3 cellular contexts compared by ENCODE assay signal in the genomic region with DNA sequence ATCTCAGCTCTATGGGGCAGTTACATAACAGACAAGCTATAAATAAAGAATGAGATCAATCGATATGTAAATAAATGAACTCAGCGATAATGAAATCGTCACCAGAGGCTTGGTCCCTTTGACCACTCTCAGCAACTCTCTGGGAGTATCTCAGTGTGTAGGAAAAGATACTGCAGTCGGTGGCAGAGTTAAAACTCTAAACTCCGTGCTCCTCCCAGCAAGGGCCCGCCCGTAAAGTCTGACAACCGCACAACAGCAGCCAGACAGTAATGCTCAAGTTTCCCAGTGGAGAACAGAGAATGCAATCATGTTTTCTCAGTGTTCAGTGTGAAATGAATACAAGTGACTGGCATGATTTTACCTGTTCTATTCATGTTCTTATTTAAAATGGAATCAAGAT.
TF ChIP-seq lines count a peak whose summit lies in the region.

No MANE protein-coding gene starts in this region.

TF ChIP-seq in A549, 52 proteins besides CTCF, POLR2A, EP300 and RAD21 (continued from another document):
- TF ChIP-seq ESRRA (IDR thresholded peaks at IDR 0.05; ENCODE audit: borderline replicate concordance, low read length) = no peak

TF ChIP-seq in HEK293, 187 proteins besides CTCF, POLR2A, EP300 and RAD21 (continued from another document and continues in another):
- TF ChIP-seq SCRT2 (tag by site-specific recombination; IDR thresholded peaks at IDR 0.05) = no peak
- TF ChIP-seq ZNF654 (tag by site-specific recombination; IDR thresholded peaks at IDR 0.05; ENCODE audit: low read depth) = no peak
- no peak for TF ChIP-seq ZNF580 (tag by site-specific recombination; IDR thresholded peaks at IDR 0.05)
- no peak for TF ChIP-seq ZNF169 (tag by site-specific recombination; IDR thresholded peaks at IDR 0.05)
- TF ChIP-seq GLIS1 (tag by site-specific recombination; IDR thresholded peaks at IDR 0.05) = no peak
- no peak for TF ChIP-seq ZNF112 (tag by site-specific recombination; IDR thresholded peaks at IDR 0.05)
- TF ChIP-seq KLF10 (tag by site-specific recombination; IDR thresholded peaks at IDR 0.05) = peak; percentile 50
- TF ChIP-seq ZNF76 (tag by site-specific recombination; IDR thresholded peaks at IDR 0.05; ENCODE audit: borderline replicate concordance, low read depth) = no peak
- TF ChIP-seq, protein P1, sequence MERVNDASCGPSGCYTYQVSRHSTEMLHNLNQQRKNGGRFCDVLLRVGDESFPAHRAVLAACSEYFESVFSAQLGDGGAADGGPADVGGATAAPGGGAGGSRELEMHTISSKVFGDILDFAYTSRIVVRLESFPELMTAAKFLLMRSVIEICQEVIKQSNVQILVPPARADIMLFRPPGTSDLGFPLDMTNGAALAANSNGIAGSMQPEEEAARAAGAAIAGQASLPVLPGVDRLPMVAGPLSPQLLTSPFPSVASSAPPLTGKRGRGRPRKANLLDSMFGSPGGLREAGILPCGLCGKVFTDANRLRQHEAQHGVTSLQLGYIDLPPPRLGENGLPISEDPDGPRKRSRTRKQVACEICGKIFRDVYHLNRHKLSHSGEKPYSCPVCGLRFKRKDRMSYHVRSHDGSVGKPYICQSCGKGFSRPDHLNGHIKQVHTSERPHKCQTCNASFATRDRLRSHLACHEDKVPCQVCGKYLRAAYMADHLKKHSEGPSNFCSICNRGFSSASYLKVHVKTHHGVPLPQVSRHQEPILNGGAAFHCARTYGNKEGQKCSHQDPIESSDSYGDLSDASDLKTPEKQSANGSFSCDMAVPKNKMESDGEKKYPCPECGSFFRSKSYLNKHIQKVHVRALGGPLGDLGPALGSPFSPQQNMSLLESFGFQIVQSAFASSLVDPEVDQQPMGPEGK (tag by site-specific recombination; IDR thresholded peaks at IDR 0.05) = no peak
- TF ChIP-seq, protein P2, sequence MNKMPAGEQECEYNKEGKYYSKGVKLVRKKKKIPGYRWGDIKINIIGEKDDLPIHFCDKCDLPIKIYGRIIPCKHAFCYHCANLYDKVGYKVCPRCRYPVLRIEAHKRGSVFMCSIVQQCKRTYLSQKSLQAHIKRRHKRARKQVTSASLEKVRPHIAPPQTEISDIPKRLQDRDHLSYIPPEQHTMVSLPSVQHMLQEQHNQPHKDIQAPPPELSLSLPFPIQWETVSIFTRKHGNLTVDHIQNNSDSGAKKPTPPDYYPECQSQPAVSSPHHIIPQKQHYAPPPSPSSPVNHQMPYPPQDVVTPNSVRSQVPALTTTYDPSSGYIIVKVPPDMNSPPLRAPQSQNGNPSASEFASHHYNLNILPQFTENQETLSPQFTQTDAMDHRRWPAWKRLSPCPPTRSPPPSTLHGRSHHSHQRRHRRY (tag by site-specific recombination; IDR thresholded peaks at IDR 0.05) = no peak
- TF ChIP-seq ZNF24 (tag by site-specific recombination; IDR thresholded peaks at IDR 0.05) = no peak
- no peak for TF ChIP-seq MEIS1 (CRISPR knock-in tag; IDR thresholded peaks at IDR 0.05; ENCODE audit: borderline replicate concordance)
- no peak for TF ChIP-seq ZNF311 (tag by site-specific recombination; IDR thresholded peaks at IDR 0.05; ENCODE audit: borderline replicate concordance)
- TF ChIP-seq TSHZ1 (tag by site-specific recombination; IDR thresholded peaks at IDR 0.05; ENCODE audit: borderline replicate concordance) = no peak
- TF ChIP-seq ZNF785 (tag by site-specific recombination; IDR thresholded peaks at IDR 0.05) = no peak

TF ChIP-seq in SK-N-SH, 30 proteins besides CTCF, POLR2A, EP300 and RAD21 (continued from another document):
- TF ChIP-seq MEF2A (IDR thresholded peaks at IDR 0.05; ENCODE audit: borderline replicate concordance, low read depth) (no peak), SIN3A (IDR thresholded peaks at IDR 0.05; ENCODE audit: borderline replicate concordance, low read depth, low read length) (no peak), CHD2 (IDR thresholded peaks at IDR 0.05; ENCODE audit: low read length, partially characterized antibody) (no peak), SMC3 (IDR thresholded peaks at IDR 0.05; ENCODE audit: low read depth, low read length) (no peak), RCOR1 (IDR thresholded peaks at IDR 0.05; ENCODE audit: low read length) (no peak), ZBTB33 (IDR thresholded peaks at IDR 0.05; ENCODE audit: borderline replicate concordance, low read depth) (no peak), TAF1 (IDR thresholded peaks at IDR 0.05; ENCODE audit: borderline replicate concordance, low read depth, low read length) (no peak), TCF12 (IDR thresholded peaks at IDR 0.05) (no peak), POLR2AphosphoS5 (IDR thresholded peaks at IDR 0.05; ENCODE audit: low read depth, low read length) (no peak), GATA2 (CRISPR knock-in tag; IDR thresholded peaks at IDR 0.05) (no peak), FOXM1 (IDR thresholded peaks at IDR 0.05; ENCODE audit: low read depth) (no peak), FOSL2 (IDR thresholded peaks at IDR 0.05; ENCODE audit: borderline replicate concordance, low read depth) (no peak), FOXJ3 (CRISPR knock-in tag; IDR thresholded peaks at IDR 0.05) (no peak)
- TF ChIP-seq, protein P3, sequence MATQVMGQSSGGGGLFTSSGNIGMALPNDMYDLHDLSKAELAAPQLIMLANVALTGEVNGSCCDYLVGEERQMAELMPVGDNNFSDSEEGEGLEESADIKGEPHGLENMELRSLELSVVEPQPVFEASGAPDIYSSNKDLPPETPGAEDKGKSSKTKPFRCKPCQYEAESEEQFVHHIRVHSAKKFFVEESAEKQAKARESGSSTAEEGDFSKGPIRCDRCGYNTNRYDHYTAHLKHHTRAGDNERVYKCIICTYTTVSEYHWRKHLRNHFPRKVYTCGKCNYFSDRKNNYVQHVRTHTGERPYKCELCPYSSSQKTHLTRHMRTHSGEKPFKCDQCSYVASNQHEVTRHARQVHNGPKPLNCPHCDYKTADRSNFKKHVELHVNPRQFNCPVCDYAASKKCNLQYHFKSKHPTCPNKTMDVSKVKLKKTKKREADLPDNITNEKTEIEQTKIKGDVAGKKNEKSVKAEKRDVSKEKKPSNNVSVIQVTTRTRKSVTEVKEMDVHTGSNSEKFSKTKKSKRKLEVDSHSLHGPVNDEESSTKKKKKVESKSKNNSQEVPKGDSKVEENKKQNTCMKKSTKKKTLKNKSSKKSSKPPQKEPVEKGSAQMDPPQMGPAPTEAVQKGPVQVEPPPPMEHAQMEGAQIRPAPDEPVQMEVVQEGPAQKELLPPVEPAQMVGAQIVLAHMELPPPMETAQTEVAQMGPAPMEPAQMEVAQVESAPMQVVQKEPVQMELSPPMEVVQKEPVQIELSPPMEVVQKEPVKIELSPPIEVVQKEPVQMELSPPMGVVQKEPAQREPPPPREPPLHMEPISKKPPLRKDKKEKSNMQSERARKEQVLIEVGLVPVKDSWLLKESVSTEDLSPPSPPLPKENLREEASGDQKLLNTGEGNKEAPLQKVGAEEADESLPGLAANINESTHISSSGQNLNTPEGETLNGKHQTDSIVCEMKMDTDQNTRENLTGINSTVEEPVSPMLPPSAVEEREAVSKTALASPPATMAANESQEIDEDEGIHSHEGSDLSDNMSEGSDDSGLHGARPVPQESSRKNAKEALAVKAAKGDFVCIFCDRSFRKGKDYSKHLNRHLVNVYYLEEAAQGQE (IDR thresholded peaks at IDR 0.05; ENCODE audit: low read depth, low read length) = no peak
- TF ChIP-seq, protein P4, sequence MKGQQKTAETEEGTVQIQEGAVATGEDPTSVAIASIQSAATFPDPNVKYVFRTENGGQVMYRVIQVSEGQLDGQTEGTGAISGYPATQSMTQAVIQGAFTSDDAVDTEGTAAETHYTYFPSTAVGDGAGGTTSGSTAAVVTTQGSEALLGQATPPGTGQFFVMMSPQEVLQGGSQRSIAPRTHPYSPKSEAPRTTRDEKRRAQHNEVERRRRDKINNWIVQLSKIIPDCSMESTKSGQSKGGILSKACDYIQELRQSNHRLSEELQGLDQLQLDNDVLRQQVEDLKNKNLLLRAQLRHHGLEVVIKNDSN (IDR thresholded peaks at IDR 0.05; ENCODE audit: borderline replicate concordance, low read depth) = no peak
- TF ChIP-seq, protein P5, sequence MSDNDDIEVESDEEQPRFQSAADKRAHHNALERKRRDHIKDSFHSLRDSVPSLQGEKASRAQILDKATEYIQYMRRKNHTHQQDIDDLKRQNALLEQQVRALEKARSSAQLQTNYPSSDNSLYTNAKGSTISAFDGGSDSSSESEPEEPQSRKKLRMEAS (IDR thresholded peaks at IDR 0.05; ENCODE audit: low read depth) = no peak
